Comparison of ENCODE assay signal across 8 cellular contexts in the genomic region with DNA sequence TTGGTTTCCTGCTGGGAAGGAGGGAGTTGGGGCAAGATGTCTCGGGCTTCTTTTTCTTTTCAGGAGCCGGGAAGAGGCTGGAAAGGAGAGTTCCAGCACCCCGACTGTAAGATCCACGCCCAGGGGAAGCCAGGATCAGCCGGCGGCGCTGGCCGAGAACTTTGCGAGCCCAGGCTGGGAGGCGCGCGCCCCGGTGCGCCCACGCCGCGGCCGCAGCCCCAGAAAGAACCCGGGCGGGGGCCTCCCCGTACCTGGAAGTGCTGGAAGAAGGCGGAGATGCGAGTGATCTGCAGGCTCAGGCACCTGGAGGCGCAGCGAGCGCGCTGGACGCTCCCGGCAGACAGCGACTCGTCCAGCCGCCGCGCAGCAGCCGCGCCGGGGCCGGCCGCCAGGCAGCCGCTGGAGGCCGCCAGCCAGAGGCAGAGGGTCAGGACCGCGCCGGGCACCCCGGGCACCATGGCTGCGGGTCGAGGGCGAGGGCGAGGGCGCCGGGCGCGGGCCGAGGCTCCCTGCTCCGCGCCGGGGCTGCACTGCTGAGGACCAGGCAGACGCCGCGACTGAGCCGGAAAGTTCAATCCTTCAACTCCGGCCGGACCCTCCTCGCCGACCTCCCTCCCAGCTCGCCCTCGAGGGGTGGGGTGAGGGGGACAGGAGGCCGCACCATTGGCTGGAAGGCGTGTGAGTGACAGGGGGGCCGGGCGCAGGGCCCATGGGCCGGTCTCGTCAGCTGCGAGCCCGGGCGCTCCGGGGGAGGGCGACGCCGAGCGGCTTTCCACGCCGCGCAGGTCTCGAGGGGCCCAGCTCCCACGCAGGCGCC. TPM values are rescaled to one million over a fixed set of nuclear protein-coding genes. Genes with fewer than 3 reads are reported as not detected.
DNase-seq lines count a peak whose midpoint lies in the region; ATAC-seq, FAIRE-seq and TF ChIP-seq lines count a peak whose summit lies in the region.

A gene with protein sequence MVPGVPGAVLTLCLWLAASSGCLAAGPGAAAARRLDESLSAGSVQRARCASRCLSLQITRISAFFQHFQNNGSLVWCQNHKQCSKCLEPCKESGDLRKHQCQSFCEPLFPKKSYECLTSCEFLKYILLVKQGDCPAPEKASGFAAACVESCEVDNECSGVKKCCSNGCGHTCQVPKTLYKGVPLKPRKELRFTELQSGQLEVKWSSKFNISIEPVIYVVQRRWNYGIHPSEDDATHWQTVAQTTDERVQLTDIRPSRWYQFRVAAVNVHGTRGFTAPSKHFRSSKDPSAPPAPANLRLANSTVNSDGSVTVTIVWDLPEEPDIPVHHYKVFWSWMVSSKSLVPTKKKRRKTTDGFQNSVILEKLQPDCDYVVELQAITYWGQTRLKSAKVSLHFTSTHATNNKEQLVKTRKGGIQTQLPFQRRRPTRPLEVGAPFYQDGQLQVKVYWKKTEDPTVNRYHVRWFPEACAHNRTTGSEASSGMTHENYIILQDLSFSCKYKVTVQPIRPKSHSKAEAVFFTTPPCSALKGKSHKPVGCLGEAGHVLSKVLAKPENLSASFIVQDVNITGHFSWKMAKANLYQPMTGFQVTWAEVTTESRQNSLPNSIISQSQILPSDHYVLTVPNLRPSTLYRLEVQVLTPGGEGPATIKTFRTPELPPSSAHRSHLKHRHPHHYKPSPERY (minus strand): TSS at position 559 of the 817 bp plus-strand sequence. CDS start 101 bp downstream, at position 458.

- H3K27ac ChIP-seq in ACC112 (ENCODE audit: low read depth, low read length) (no peak within 1 kb of the TSS), left lung (peak within 1 kb of the TSS; percentile 45 to 53), thoracic aorta (no peak within 1 kb of the TSS)

- H3K4me1 ChIP-seq in ACC112 (ENCODE audit: control insufficient read depth, insufficient read depth, low read length, unreplicated experiment) (no peaks in the 10 kb centered on the region), left lung (no peaks in the 10 kb centered on the region), thoracic aorta (ENCODE audit: control insufficient read depth in 1 of 2, low read depth in 2 of 2) (no peaks in the 10 kb centered on the region)

- H2AFZ ChIP-seq in ACC112 (ENCODE audit: low read length, unreplicated experiment): peak within 1 kb of the TSS; percentile 75

- DNase-seq in HuH-7 (ENCODE audit: low spot score): peak; percentile 60
- DNase-seq in bronchial epithelial cell (ENCODE audit: low read depth): no peak
- peak; percentile 80 to 85 for DNase-seq in left lung
- DNase-seq in thoracic aorta (ENCODE audit: low spot score): no peak
- no peak for DNase-seq in stimulated activated CD4-positive, alpha-beta T cell treated with anti-CD3 and anti-CD28 coated beads, Interleukin-15, amount 100 ng/mL, for 24 hours

- FAIRE-seq in bronchial epithelial cell (lab: Jason Lieb, UNC): no peak

- no peaks in the 10 kb centered on the region for H3K79me2 ChIP-seq in ACC112 (ENCODE audit: control insufficient read depth, insufficient read depth, low read length, unreplicated experiment)

- intact Hi-C loops in left lung (cut with DNase I): no loop called here

- no peaks in the 10 kb centered on the region for H3K36me3 ChIP-seq in ACC112 (ENCODE audit: insufficient read depth, low read length)
- no peaks in the 10 kb centered on the region for H3K36me3 ChIP-seq in bronchial epithelial cell (ENCODE audit: control insufficient read depth, insufficient read depth, low read length)
- no peaks in the 10 kb centered on the region for H3K36me3 ChIP-seq in left lung
- no peaks in the 10 kb centered on the region for H3K36me3 ChIP-seq in thoracic aorta

- TF ChIP-seq CTCF in bronchial epithelial cell (IDR thresholded peaks at IDR 0.05; ENCODE audit: insufficient read depth, low read length, severe bottlenecking) (no peak), left lung (IDR thresholded peaks at IDR 0.05) (no peak), thoracic aorta (IDR thresholded peaks at IDR 0.05) (no peak)

- H3K9me3 ChIP-seq in left lung (no peaks in the 10 kb centered on the region), thoracic aorta (no peaks in the 10 kb centered on the region)

- H3K4me3 ChIP-seq in ACC112 (ENCODE audit: low read depth, low read length) (peak within 1 kb of the TSS; percentile 80), bronchial epithelial cell (ENCODE audit: low read depth, low read length) (peak within 1 kb of the TSS; percentile 43), left lung (peak within 1 kb of the TSS; percentile 40 to 43), thoracic aorta (peak within 1 kb of the TSS; percentile 73)

- peak; percentile 96 for ATAC-seq in left lung
- no peak for ATAC-seq in thoracic aorta (ENCODE audit: insufficient number of reproducible peaks, low FRiP score, low read depth)
- ATAC-seq in GM21619 (IDR thresholded peaks at IDR 0.05; ENCODE audit: unreplicated experiment): no peak
- ATAC-seq in HG03095 (IDR thresholded peaks at IDR 0.05; ENCODE audit: unreplicated experiment): no peak

- H3K27me3 ChIP-seq in ACC112 (ENCODE audit: insufficient read depth, low read length) (peaks cover 20% of the 10 kb centered on the region), bronchial epithelial cell (ENCODE audit: control insufficient read depth, insufficient read depth, low read length) (no peaks in the 10 kb centered on the region), left lung (peaks cover 21 to 28% of the 10 kb centered on the region in 2 donors), thoracic aorta (replicated peaks; ENCODE audit: insufficient read depth) (no peaks in the 10 kb centered on the region)

RNA-seq across cellular contexts. Expression of the gene that starts here (rescaled TPM):
- total RNA-seq in bronchial epithelial cell: 0.26 and 0.38 TPM in 2 replicates
- total RNA-seq in left lung: 10 to 100 TPM; 38.0 to 85.9 TPM
- 10 to 100 TPM in 1 of 2 donors, 1 to 10 TPM in 1; 8.9 to 10.4 TPM for total RNA-seq in thoracic aorta

Comparison
In these comparisons a context has a peak if more than half of its experiments do, and no peak if none do; other contexts are left out.
1. H3K27ac ChIP-seq: peak in left lung (2 of 2); none in ACC112 (single experiment) and thoracic aorta (0 of 2).
2. DNase-seq: peak in HuH-7 (single experiment) and left lung (2 of 2); none in bronchial epithelial cell (single experiment), thoracic aorta (single experiment) and stimulated activated CD4-positive, alpha-beta T cell treated with anti-CD3 and anti-CD28 coated beads, Interleukin-15, amount 100 ng/mL, for 24 hours (single experiment).
3. Peak in every context shown above with its lines, with median percentiles within 50 percentile points of each other: H3K4me3 ChIP-seq.